In the genomic region with DNA sequence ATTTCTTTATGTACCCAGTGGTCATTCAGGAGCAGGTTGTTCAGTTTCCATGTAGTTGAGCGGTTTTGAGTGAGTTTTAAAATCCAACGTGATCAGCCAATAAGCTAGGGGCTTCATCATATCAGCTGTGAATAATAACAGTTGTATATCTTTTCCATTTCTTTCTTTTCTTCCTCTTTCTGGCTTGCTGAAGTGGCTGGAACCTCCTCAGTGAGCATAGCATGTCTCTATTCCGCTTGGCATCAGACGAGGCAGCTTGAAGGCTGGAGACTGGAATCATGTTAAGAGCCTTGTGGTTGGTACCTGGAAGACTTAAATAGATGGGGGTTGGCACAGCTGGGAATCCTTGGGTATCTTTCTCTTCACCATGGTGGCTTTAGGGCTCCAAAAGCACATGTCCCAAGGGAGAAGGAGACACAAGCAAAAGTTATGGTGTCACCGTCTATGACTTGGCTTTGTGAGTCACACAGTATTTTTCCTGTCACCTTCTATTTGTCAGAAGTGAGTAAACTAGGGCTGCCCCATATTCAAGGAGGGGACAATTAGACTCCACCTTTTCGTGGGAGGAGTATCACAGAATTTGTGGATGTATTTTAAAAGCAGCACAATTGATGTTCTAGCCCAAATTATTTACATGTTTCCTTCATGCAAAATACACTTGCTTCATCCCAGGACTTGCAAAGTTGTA, we compare ENCODE assay signal across 30 cellular contexts. TPM values are rescaled to one million over a fixed set of nuclear protein-coding genes. Genes with fewer than 3 reads are reported as not detected.
DNase-seq lines count a peak whose midpoint lies in the region; ATAC-seq lines count a peak whose summit lies in the region.
"Had no signal": no experiment of that assay in that cellular context is flagged by ENCODE, and none has a peak within 500 bp of the region (broad histone marks: within the 10 kb centered on the region; RNA-seq: fewer than 3 reads in every experiment).

No MANE protein-coding gene starts in this region.

- POLR2A ChIA-PET in activated CD4-positive, alpha-beta T cell treated with anti-CD3 and anti-CD28 coated beads for 36 hours (lab: Charles Lee): no interaction called here

- H3K27me3 Mint-ChIP-seq in activated CD4-positive, alpha-beta T cell treated with anti-CD3 and anti-CD28 coated beads for 36 hours: no peaks in the 10 kb centered on the region
- H3K27me3 Mint-ChIP-seq in activated naive CD8-positive, alpha-beta T cell treated with anti-CD3 and anti-CD28 coated beads, Interleukin-2, amount 50 U/mL, for 24 hours: no peaks in the 10 kb centered on the region
- H3K27me3 Mint-ChIP-seq: activated CD8-positive, alpha-beta memory T cell treated with anti-CD3 and anti-CD28 coated beads, Interleukin-2, amount 10 ng/mL, durations not matched to agents 7 days and 5 days had no signal

- peak overlapping the region; percentile 38 for H3K27ac Mint-ChIP-seq in activated CD4-positive, alpha-beta T cell treated with anti-CD3 and anti-CD28 coated beads for 36 hours
- H3K27ac Mint-ChIP-seq in activated naive CD8-positive, alpha-beta T cell treated with anti-CD3 and anti-CD28 coated beads, Interleukin-2, amount 50 U/mL, for 24 hours: peak overlapping the region; percentile 64
- H3K27ac Mint-ChIP-seq: activated CD4-positive, alpha-beta T cell treated with anti-CD3 and anti-CD28 coated beads, Interleukin-2, amount 10 ng/mL, durations not matched to agents 7 days and 5 days; activated CD8-positive, alpha-beta memory T cell treated with anti-CD3 and anti-CD28 coated beads, Interleukin-2, amount 10 ng/mL, durations not matched to agents 7 days and 5 days; brain; CD4-positive, CD25-positive, alpha-beta regulatory T cell had no signal

- intact Hi-C loops in activated CD4-positive, alpha-beta T cell treated with anti-CD3 and anti-CD28 coated beads for 36 hours (cut with DNase I, micrococcal nuclease): loop anchor here in 1 of 2 experiments (5.0 kb wide), 1 partner anchor 37 kb away; the partner anchor contains the start of gene RETREG1

- no peak for DNase-seq in activated CD4-positive, alpha-beta T cell treated with anti-CD3 and anti-CD28 coated beads for 36 hours
- no peak for DNase-seq in activated CD4-positive, alpha-beta T cell treated with anti-CD3 and anti-CD28 coated beads for 1 hour
- peak; percentile 15 for DNase-seq in stimulated activated CD4-positive, alpha-beta T cell treated with anti-CD3 and anti-CD28 coated beads, Interleukin-1b, Interleukin-23, amount 100 ng/mL, for 48 hours
- DNase-seq in stimulated activated CD4-positive, alpha-beta T cell treated with anti-CD3 and anti-CD28 coated beads, Interleukin-4, amount 100 ng/mL, for 24 hours: no peak
- DNase-seq in activated naive CD8-positive, alpha-beta T cell treated with anti-CD3 and anti-CD28 coated beads, Interleukin-2, amount 50 U/mL, for 24 hours: no peak
- DNase-seq in activated effector memory CD4-positive, alpha-beta T cell treated with Interleukin-2 at 50 U/mL for 16 hours: no peak
- DNase-seq in NCI-H2107 treated with DMSO at 0.1 percent for 48 hours (lab: John Stamatoyannopoulos, UW; ENCODE audit: unreplicated experiment) (no peak), HK-2 (ENCODE audit: unreplicated experiment) (no peak)
- DNase-seq: activated CD4-positive, alpha-beta T cell treated with anti-CD3 and anti-CD28 coated beads, Interleukin-2, amount 10 ng/mL, durations not matched to agents 7 days and 5 days; activated CD8-positive, alpha-beta memory T cell treated with anti-CD3 and anti-CD28 coated beads, Interleukin-2, amount 10 ng/mL, durations not matched to agents 7 days and 5 days; amniotic stem cell; CD4-positive, CD25-positive, alpha-beta regulatory T cell; dermis blood vessel endothelial cell; EL; foreskin fibroblast; KBM-7; left lung; mesenchymal stem cell; MG63; NCI-H1417 treated with DMSO at 0.1 percent for 48 hours; NCI-H2029 treated with DMSO at 0.1 percent for 48 hours; NCI-H2227 treated with DMSO at 0.1 percent for 48 hours; NCI-H526 treated with DMSO at 0.1 percent for 48 hours; ovary; SHP77; stimulated activated CD4-positive, alpha-beta T cell treated with anti-CD3 and anti-CD28 coated beads, Interleukin-15, amount 100 ng/mL, for 24 hours; stimulated activated naive CD4-positive, alpha-beta T cell; T-helper 2 cell had no signal

- H3K4me3 Mint-ChIP-seq in activated CD4-positive, alpha-beta T cell treated with anti-CD3 and anti-CD28 coated beads for 36 hours: no peak overlapping the region
- H3K4me3 Mint-ChIP-seq in activated naive CD8-positive, alpha-beta T cell treated with anti-CD3 and anti-CD28 coated beads, Interleukin-2, amount 50 U/mL, for 24 hours: no peak overlapping the region
- H3K4me3 Mint-ChIP-seq: activated CD4-positive, alpha-beta T cell treated with anti-CD3 and anti-CD28 coated beads, Interleukin-2, amount 10 ng/mL, durations not matched to agents 7 days and 5 days; activated CD8-positive, alpha-beta memory T cell treated with anti-CD3 and anti-CD28 coated beads, Interleukin-2, amount 10 ng/mL, durations not matched to agents 7 days and 5 days; brain; CD4-positive, CD25-positive, alpha-beta regulatory T cell; neural crest cell had no signal

- H3K9me3 Mint-ChIP-seq in activated CD4-positive, alpha-beta T cell treated with anti-CD3 and anti-CD28 coated beads for 36 hours (ENCODE audit: low read depth): no peaks in the 10 kb centered on the region
- H3K9me3 Mint-ChIP-seq in activated naive CD8-positive, alpha-beta T cell treated with anti-CD3 and anti-CD28 coated beads, Interleukin-2, amount 50 U/mL, for 24 hours: no peaks in the 10 kb centered on the region

- peaks cover 12% of the 10 kb centered on the region for H3K4me1 Mint-ChIP-seq in activated CD4-positive, alpha-beta T cell treated with anti-CD3 and anti-CD28 coated beads for 36 hours
- H3K4me1 Mint-ChIP-seq in activated naive CD8-positive, alpha-beta T cell treated with anti-CD3 and anti-CD28 coated beads, Interleukin-2, amount 50 U/mL, for 24 hours: peaks cover 19% of the 10 kb centered on the region
- H3K4me1 Mint-ChIP-seq: activated CD4-positive, alpha-beta T cell treated with anti-CD3 and anti-CD28 coated beads, Interleukin-2, amount 10 ng/mL, durations not matched to agents 7 days and 5 days; activated CD8-positive, alpha-beta memory T cell treated with anti-CD3 and anti-CD28 coated beads, Interleukin-2, amount 10 ng/mL, durations not matched to agents 7 days and 5 days; brain; neural crest cell had no signal

- no peaks in the 10 kb centered on the region for H3K36me3 Mint-ChIP-seq in activated CD4-positive, alpha-beta T cell treated with anti-CD3 and anti-CD28 coated beads for 36 hours (ENCODE audit: low read depth)
- H3K36me3 Mint-ChIP-seq in activated naive CD8-positive, alpha-beta T cell treated with anti-CD3 and anti-CD28 coated beads, Interleukin-2, amount 50 U/mL, for 24 hours (ENCODE audit: low read depth): no peaks in the 10 kb centered on the region
- H3K36me3 Mint-ChIP-seq: brain; CD4-positive, CD25-positive, alpha-beta regulatory T cell had no signal

- peak; percentile 99 for ATAC-seq in activated CD4-positive, alpha-beta T cell treated with anti-CD3 and anti-CD28 coated beads for 36 hours
- ATAC-seq in activated naive CD8-positive, alpha-beta T cell treated with anti-CD3 and anti-CD28 coated beads, Interleukin-2, amount 50 U/mL, for 24 hours: peak; percentile 98
- ATAC-seq: activated CD8-positive, alpha-beta memory T cell treated with anti-CD3 and anti-CD28 coated beads, Interleukin-2, amount 10 ng/mL, durations not matched to agents 7 days and 5 days; left lung had no signal

- CTCF ChIA-PET in activated CD4-positive, alpha-beta T cell treated with anti-CD3 and anti-CD28 coated beads for 36 hours (lab: Charles Lee): no interaction called here

RNA-seq across cellular contexts. Expression of gene RETREG1, which starts 38.0 kb away (rescaled TPM):
- total RNA-seq in activated CD4-positive, alpha-beta T cell treated with anti-CD3 and anti-CD28 coated beads for 36 hours: 10 to 100 TPM; 17.7 to 23.3 TPM
